Comparison of ENCODE assay signal across 30 cellular contexts in genomic region chr11:135001581-135001980, GRCh38.
"Had no signal": no experiment of that assay in that cellular context is flagged by ENCODE, and none has a peak within 500 bp of the region (broad histone marks: within the 10 kb centered on the region; RNA-seq: fewer than 3 reads in every experiment).

No MANE protein-coding gene starts in this region.

- H3K27ac ChIP-seq: body of pancreas, epithelial cell of prostate, foreskin keratinocyte, gastrocnemius medialis, WERI-Rb-1 had no signal

- H3K4me3 ChIP-seq: body of pancreas, gastrocnemius medialis had no signal

- H3K4me1 ChIP-seq: body of pancreas, foreskin keratinocyte, gastrocnemius medialis had no signal

- H3K4me3 Mint-ChIP-seq: activated B cell treated with CpG ODN at 0.5 μM for 24 hours; activated CD8-positive, alpha-beta T cell treated with anti-CD3 and anti-CD28 coated beads for 36 hours; activated naive CD8-positive, alpha-beta T cell; activated T-cell treated with anti-CD3 and anti-CD28 coated beads, Interleukin-2, amount 50 U/mL, for 4 hours; activated T-helper 17 cell treated with anti-CD3 and anti-CD28 coated beads, Interleukin-2, amount 50 U/mL, for 72 hours; effector memory CD8-positive, alpha-beta T cell; T-helper 17 cell; T-helper 2 cell treated with Interferon-gamma antibody and Interleukin-4, amounts not matched to agents 5 μg/mL and 100 μg/mL, for 36 hours had no signal

- H3K27me3 Mint-ChIP-seq: activated B cell treated with CpG ODN at 0.5 μM for 24 hours had no signal

- H3K27ac Mint-ChIP-seq: activated B cell treated with CpG ODN at 0.5 μM for 24 hours; activated CD8-positive, alpha-beta T cell treated with anti-CD3 and anti-CD28 coated beads for 36 hours; activated naive CD8-positive, alpha-beta T cell; activated T-helper 17 cell treated with anti-CD3 and anti-CD28 coated beads, Interleukin-2, amount 50 U/mL, for 72 hours; effector memory CD8-positive, alpha-beta T cell; T-helper 17 cell; T-helper 2 cell treated with Interferon-gamma antibody and Interleukin-4, amounts not matched to agents 5 μg/mL and 100 μg/mL, for 36 hours had no signal

- H3K9me3 ChIP-seq: body of pancreas, gastrocnemius medialis had no signal

- H3K36me3 Mint-ChIP-seq: activated naive CD8-positive, alpha-beta T cell had no signal

- H3K27me3 ChIP-seq: body of pancreas, foreskin keratinocyte had no signal

- DNase-seq: activated B cell treated with CpG ODN at 0.5 μM for 24 hours; activated CD4-positive, alpha-beta T cell treated with anti-CD3 and anti-CD28 coated beads for 48 hours; activated CD4-positive, alpha-beta T cell treated with anti-CD3 and anti-CD28 coated beads, Interleukin-2, amount 50 U/mL, for 1 hour; activated CD4-positive, alpha-beta T cell treated with anti-CD3 and anti-CD28 coated beads, Interleukin-2, amount 50 U/mL, for 48 hours; activated CD8-positive, alpha-beta memory T cell treated with anti-CD3 and anti-CD28 coated beads for 24 hours; activated CD8-positive, alpha-beta T cell treated with anti-CD3 and anti-CD28 coated beads for 36 hours; activated effector memory CD4-positive, alpha-beta T cell treated with Interleukin-2 at 50 U/mL for 16 hours; activated gamma-delta T cell treated with Interleukin-2 at 50 U/mL for 16 hours; activated naive CD4-positive, alpha-beta T cell treated with anti-CD3 and anti-CD28 coated beads, Interleukin-2, amount 50 U/mL, for 16 hours; activated naive CD4-positive, alpha-beta T cell treated with Interleukin-2 at 50 U/mL for 16 hours; activated T-cell treated with anti-CD3 and anti-CD28 coated beads, Interleukin-2, amount 50 U/mL, for 4 hours; amygdala; aorta; body of pancreas; caudate nucleus; cortex of kidney; dermis blood vessel endothelial cell; effector CD4-positive, alpha-beta T cell; effector memory CD8-positive, alpha-beta T cell; foreskin keratinocyte; gastrocnemius medialis; glutamatergic neuron; T-helper 1 cell; T-helper 17 cell; T1000; WERI-Rb-1 had no signal

- H3K9me3 Mint-ChIP-seq: activated B cell treated with CpG ODN at 0.5 μM for 24 hours; activated CD8-positive, alpha-beta T cell treated with anti-CD3 and anti-CD28 coated beads for 36 hours; activated T-cell treated with anti-CD3 and anti-CD28 coated beads, Interleukin-2, amount 50 U/mL, for 4 hours; activated T-helper 17 cell treated with anti-CD3 and anti-CD28 coated beads, Interleukin-2, amount 50 U/mL, for 72 hours; T-helper 2 cell treated with Interferon-gamma antibody and Interleukin-4, amounts not matched to agents 5 μg/mL and 100 μg/mL, for 36 hours had no signal

- H3K4me1 Mint-ChIP-seq: activated B cell treated with CpG ODN at 0.5 μM for 24 hours; activated T-helper 17 cell treated with anti-CD3 and anti-CD28 coated beads, Interleukin-2, amount 50 U/mL, for 72 hours; T-helper 17 cell had no signal

- H3K36me3 ChIP-seq: gastrocnemius medialis, WERI-Rb-1 had no signal
